Comparison of ENCODE assay signal across 1 cellular context in the genomic region with DNA sequence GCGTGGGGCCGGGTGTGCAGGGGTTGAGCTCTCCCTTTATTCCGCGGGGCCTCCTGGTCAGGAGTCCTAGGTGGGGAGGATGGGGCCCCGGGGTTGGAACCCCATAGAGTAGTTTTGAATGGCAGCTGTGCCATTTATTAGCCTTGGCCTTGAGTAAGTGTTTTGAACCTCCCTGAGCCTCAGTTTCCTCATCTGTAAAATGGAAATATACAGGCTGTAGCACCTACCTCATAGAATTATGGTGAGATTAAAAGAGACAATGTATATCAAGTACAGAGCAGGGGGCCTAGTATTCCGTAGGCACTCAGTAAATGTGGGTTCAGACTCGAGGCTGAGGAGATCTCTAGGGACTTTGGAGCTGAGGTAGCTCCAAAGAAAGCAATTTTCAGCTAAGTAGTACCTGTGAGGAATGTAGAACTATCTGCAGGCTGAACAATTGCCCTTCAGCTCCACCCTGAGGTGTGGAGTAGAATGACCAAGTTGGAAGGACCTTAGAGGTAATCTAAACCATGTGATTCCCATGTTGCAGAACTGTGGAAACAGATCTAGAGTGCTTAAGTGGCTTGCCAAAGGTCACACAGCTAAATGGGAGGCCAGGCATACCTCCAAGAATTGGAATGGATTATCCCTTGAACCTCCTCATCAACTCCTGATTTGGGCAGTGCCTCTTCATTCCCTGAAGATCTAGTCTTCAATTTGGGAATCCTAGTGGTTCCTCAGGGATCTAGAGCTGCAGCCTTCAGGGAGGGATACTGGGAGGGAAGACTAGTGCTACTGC.
TF ChIP-seq lines count a peak whose summit lies in the region.

No MANE protein-coding gene starts in this region.

TF ChIP-seq in GM23338, 12 proteins besides CTCF, POLR2A, EP300 and RAD21:
- TF ChIP-seq ZNF114 (CRISPR knock-in tag; IDR thresholded peaks at IDR 0.05) (no peak), JUNB (IDR thresholded peaks at IDR 0.05; ENCODE audit: unreplicated experiment) (no peak), EZH2 (IDR thresholded peaks at IDR 0.05; ENCODE audit: low read depth, unreplicated experiment) (no peak), EZH2phosphoT487 (IDR thresholded peaks at IDR 0.05; ENCODE audit: unreplicated experiment) (no peak), CREB1 (CRISPR knock-in tag; IDR thresholded peaks at IDR 0.05; ENCODE audit: low read depth) (no peak), ZNF331 (CRISPR knock-in tag; IDR thresholded peaks at IDR 0.05; ENCODE audit: low read depth) (no peak), NANOG (IDR thresholded peaks at IDR 0.05; ENCODE audit: borderline replicate concordance) (no peak), POLR2AphosphoS5 (IDR thresholded peaks at IDR 0.05; ENCODE audit: low read depth) (no peak), STAT1 (IDR thresholded peaks at IDR 0.05; ENCODE audit: unreplicated experiment) (no peak)
- TF ChIP-seq, protein P1, sequence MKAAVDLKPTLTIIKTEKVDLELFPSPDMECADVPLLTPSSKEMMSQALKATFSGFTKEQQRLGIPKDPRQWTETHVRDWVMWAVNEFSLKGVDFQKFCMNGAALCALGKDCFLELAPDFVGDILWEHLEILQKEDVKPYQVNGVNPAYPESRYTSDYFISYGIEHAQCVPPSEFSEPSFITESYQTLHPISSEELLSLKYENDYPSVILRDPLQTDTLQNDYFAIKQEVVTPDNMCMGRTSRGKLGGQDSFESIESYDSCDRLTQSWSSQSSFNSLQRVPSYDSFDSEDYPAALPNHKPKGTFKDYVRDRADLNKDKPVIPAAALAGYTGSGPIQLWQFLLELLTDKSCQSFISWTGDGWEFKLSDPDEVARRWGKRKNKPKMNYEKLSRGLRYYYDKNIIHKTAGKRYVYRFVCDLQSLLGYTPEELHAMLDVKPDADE (IDR thresholded peaks at IDR 0.05): no peak
- TF ChIP-seq, protein P2, sequence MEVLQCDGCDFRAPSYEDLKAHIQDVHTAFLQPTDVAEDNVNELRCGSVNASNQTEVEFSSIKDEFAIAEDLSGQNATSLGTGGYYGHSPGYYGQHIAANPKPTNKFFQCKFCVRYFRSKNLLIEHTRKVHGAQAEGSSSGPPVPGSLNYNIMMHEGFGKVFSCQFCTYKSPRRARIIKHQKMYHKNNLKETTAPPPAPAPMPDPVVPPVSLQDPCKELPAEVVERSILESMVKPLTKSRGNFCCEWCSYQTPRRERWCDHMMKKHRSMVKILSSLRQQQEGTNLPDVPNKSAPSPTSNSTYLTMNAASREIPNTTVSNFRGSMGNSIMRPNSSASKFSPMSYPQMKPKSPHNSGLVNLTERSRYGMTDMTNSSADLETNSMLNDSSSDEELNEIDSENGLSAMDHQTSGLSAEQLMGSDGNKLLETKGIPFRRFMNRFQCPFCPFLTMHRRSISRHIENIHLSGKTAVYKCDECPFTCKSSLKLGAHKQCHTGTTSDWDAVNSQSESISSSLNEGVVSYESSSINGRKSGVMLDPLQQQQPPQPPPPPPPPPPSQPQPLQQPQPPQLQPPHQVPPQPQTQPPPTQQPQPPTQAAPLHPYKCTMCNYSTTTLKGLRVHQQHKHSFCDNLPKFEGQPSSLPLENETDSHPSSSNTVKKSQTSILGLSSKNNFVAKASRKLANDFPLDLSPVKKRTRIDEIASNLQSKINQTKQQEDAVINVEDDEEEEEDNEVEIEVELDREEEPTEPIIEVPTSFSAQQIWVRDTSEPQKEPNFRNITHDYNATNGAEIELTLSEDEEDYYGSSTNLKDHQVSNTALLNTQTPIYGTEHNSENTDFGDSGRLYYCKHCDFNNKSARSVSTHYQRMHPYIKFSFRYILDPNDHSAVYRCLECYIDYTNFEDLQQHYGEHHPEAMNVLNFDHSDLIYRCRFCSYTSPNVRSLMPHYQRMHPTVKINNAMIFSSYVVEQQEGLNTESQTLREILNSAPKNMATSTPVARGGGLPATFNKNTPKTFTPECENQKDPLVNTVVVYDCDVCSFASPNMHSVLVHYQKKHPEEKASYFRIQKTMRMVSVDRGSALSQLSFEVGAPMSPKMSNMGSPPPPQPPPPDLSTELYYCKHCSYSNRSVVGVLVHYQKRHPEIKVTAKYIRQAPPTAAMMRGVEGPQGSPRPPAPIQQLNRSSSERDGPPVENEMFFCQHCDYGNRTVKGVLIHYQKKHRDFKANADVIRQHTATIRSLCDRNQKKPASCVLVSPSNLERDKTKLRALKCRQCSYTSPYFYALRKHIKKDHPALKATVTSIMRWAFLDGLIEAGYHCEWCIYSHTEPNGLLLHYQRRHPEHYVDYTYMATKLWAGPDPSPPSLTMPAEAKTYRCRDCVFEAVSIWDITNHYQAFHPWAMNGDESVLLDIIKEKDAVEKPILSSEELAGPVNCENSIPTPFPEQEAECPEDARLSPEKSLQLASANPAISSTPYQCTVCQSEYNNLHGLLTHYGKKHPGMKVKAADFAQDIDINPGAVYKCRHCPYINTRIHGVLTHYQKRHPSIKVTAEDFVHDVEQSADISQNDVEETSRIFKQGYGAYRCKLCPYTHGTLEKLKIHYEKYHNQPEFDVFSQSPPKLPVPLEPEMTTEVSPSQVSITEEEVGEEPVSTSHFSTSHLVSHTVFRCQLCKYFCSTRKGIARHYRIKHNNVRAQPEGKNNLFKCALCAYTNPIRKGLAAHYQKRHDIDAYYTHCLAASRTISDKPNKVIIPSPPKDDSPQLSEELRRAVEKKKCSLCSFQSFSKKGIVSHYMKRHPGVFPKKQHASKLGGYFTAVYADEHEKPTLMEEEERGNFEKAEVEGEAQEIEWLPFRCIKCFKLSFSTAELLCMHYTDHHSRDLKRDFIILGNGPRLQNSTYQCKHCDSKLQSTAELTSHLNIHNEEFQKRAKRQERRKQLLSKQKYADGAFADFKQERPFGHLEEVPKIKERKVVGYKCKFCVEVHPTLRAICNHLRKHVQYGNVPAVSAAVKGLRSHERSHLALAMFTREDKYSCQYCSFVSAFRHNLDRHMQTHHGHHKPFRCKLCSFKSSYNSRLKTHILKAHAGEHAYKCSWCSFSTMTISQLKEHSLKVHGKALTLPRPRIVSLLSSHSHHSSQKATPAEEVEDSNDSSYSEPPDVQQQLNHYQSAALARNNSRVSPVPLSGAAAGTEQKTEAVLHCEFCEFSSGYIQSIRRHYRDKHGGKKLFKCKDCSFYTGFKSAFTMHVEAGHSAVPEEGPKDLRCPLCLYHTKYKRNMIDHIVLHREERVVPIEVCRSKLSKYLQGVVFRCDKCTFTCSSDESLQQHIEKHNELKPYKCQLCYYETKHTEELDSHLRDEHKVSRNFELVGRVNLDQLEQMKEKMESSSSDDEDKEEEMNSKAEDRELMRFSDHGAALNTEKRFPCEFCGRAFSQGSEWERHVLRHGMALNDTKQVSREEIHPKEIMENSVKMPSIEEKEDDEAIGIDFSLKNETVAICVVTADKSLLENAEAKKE (CRISPR knock-in tag; IDR thresholded peaks at IDR 0.05): no peak
- TF ChIP-seq, protein P3, sequence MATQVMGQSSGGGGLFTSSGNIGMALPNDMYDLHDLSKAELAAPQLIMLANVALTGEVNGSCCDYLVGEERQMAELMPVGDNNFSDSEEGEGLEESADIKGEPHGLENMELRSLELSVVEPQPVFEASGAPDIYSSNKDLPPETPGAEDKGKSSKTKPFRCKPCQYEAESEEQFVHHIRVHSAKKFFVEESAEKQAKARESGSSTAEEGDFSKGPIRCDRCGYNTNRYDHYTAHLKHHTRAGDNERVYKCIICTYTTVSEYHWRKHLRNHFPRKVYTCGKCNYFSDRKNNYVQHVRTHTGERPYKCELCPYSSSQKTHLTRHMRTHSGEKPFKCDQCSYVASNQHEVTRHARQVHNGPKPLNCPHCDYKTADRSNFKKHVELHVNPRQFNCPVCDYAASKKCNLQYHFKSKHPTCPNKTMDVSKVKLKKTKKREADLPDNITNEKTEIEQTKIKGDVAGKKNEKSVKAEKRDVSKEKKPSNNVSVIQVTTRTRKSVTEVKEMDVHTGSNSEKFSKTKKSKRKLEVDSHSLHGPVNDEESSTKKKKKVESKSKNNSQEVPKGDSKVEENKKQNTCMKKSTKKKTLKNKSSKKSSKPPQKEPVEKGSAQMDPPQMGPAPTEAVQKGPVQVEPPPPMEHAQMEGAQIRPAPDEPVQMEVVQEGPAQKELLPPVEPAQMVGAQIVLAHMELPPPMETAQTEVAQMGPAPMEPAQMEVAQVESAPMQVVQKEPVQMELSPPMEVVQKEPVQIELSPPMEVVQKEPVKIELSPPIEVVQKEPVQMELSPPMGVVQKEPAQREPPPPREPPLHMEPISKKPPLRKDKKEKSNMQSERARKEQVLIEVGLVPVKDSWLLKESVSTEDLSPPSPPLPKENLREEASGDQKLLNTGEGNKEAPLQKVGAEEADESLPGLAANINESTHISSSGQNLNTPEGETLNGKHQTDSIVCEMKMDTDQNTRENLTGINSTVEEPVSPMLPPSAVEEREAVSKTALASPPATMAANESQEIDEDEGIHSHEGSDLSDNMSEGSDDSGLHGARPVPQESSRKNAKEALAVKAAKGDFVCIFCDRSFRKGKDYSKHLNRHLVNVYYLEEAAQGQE (IDR thresholded peaks at IDR 0.05; ENCODE audit: unreplicated experiment): no peak
